8 cellular contexts compared by ENCODE assay signal in the genomic region with DNA sequence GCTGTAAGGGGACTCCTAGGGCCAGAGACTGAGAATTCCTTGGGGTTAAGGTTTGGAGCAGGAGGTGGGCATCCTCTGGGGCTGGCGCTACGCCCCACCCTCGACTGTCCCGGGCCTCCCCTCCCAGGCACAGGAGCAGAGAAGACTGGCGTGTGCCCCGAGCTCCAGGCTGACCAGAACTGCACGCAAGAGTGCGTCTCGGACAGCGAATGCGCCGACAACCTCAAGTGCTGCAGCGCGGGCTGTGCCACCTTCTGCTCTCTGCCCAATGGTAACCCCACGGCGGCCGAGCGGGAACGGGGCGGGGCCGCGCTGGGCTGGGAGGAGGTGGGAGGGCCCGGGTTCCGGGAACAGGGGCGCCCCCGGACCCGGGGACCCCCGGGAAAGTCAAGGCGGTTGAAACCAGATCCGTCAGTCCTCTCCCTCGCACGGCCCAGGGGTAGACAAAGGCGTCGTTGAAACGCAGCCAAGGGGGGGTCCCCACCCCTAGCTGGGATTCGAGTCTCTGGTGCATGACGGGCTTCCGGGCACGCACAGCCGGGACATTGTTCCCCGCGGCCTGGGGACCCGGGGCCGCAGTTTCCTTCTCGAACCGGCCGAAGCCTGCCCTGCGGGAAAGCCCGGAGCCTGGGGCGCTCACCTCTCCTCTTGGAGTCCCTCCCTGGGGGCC. TPM values are rescaled to one million over a fixed set of nuclear protein-coding genes. Genes with fewer than 3 reads are reported as not detected.
DNase-seq lines count a peak whose midpoint lies in the region; ATAC-seq and TF ChIP-seq lines count a peak whose summit lies in the region.

No MANE protein-coding gene starts in this region.

- TF ChIP-seq CTCF in WI38 (IDR thresholded peaks at IDR 0.05; ENCODE audit: low read depth, low read length) (no peak), foreskin keratinocyte (conservative IDR thresholded peaks at IDR 0.05) (no peak), neural crest cell (conservative IDR thresholded peaks at IDR 0.05) (no peak)

- peaks cover 32% of the 10 kb centered on the region for H3K27me3 Mint-ChIP-seq in neural crest cell (ENCODE audit: low read depth)

- no peaks in the 10 kb centered on the region for H3K4me1 ChIP-seq in foreskin keratinocyte

- peaks cover 98% of the 10 kb centered on the region for H3K27me3 ChIP-seq in foreskin keratinocyte

- peak overlapping the region; percentile 34 for H3K4me3 ChIP-seq in WI38 (ENCODE audit: low read depth, low read length)

- peak; percentile 44 to 56 for ATAC-seq in activated CD4-positive, CD25-positive, alpha-beta regulatory T cell treated with anti-CD3 and anti-CD28 coated beads, Interleukin-2, amount 50 U/mL, for 24 hours
- ATAC-seq in HG03196 (IDR thresholded peaks at IDR 0.05; ENCODE audit: unreplicated experiment): peak; percentile 56
- ATAC-seq in foreskin keratinocyte: peak; percentile 70
- ATAC-seq in GM19455 (IDR thresholded peaks at IDR 0.05; ENCODE audit: unreplicated experiment): no peak

- peaks cover 2% of the 10 kb centered on the region for H3K36me3 Mint-ChIP-seq in neural crest cell (ENCODE audit: low read depth)

- peaks cover 5% of the 10 kb centered on the region for H3K9me3 Mint-ChIP-seq in neural crest cell

- H3K27ac ChIP-seq in foreskin keratinocyte: no peak overlapping the region

- no peak for DNase-seq in activated CD4-positive, CD25-positive, alpha-beta regulatory T cell treated with anti-CD3 and anti-CD28 coated beads, Interleukin-2, amount 50 U/mL, for 72 hours
- no peak for DNase-seq in foreskin keratinocyte
- peak; percentile 59 for DNase-seq in neural crest cell (ENCODE audit: low read depth, low spot score)
- DNase-seq in inferior parietal cortex (ENCODE audit: extremely low spot score): no peak

- peak overlapping the region; percentile 93 for H3K27ac Mint-ChIP-seq in neural crest cell (ENCODE audit: unreplicated experiment)

- peaks cover 14% of the 10 kb centered on the region for H3K4me1 Mint-ChIP-seq in neural crest cell

- peak overlapping the region; percentile 56 for H3K4me3 Mint-ChIP-seq in neural crest cell

RNA-seq across cellular contexts. Expression of a gene that starts 0.8 kb away (rescaled TPM):
- total RNA-seq in foreskin keratinocyte (0.42 TPM in 1 of 2 replicates, not detected in the other), neural crest cell (7.4 and 8.7 TPM in 2 replicates)
- 0.90 and 1.1 TPM in 2 replicates for polyA plus RNA-seq in foreskin keratinocyte

RNA-seq across cellular contexts. Expression of a gene that starts 45.0 kb away (rescaled TPM):
- total RNA-seq in foreskin keratinocyte: not detected in 2 replicates
- polyA plus RNA-seq in foreskin keratinocyte: not detected in 2 replicates
- not detected in 2 replicates for total RNA-seq in neural crest cell

RNA-seq across cellular contexts. Expression of a gene that starts 54.5 kb away (rescaled TPM):
- total RNA-seq in foreskin keratinocyte (53.9 and 60.4 TPM in 2 replicates), neural crest cell (64.8 and 67.4 TPM in 2 replicates)
- polyA plus RNA-seq in foreskin keratinocyte: 59.7 and 67.2 TPM in 2 replicates
